ENCODE assay signal across 8 cellular contexts in genomic region chr1:166839600-166840308, GRCh38. TPM values are rescaled to one million over a fixed set of nuclear protein-coding genes. Genes with fewer than 3 reads are reported as not detected.
A peak's percentile ranks its signal among the peaks of the same experiment; 100 is the strongest.
DNase-seq lines count a peak whose midpoint lies in the region; ATAC-seq and TF ChIP-seq lines count a peak whose summit lies in the region.

No MANE protein-coding gene starts in this region.

- peaks cover 48% of the 10 kb centered on the region for H3K4me1 Mint-ChIP-seq in CD8-positive, alpha-beta T cell (ENCODE audit: low read depth)

- ATAC-seq in CD8-positive, alpha-beta T cell: peak; percentile 51
- ATAC-seq in GM19438 (IDR thresholded peaks at IDR 0.05; ENCODE audit: low read depth, unreplicated experiment) (peak; percentile 35), HG03521 (IDR thresholded peaks at IDR 0.05; ENCODE audit: unreplicated experiment) (peak; percentile 36), omental fat pad (ENCODE audit: low FRiP score) (peak; percentile 38)

- no peaks in the 10 kb centered on the region for H3K9me3 ChIP-seq in CD8-positive, alpha-beta T cell (ENCODE audit: low read length)
- no peaks in the 10 kb centered on the region for H3K9me3 ChIP-seq in thyroid gland

- CTCF ChIA-PET in CD8-positive, alpha-beta T cell (lab: Charles Lee): interaction anchor here (0.9 kb wide), 1 partner anchor 9 kb away, joined by 3 read pairs; no protein-coding TSS in a partner anchor

- H3K9me3 Mint-ChIP-seq in CD8-positive, alpha-beta T cell: no peaks in the 10 kb centered on the region

- peak overlapping the region; percentile 68 for H3K4me3 ChIP-seq in CD8-positive, alpha-beta T cell (ENCODE audit: low read depth, low read length)
- H3K4me3 ChIP-seq in thyroid gland (replicated peaks in 1 of 3): peak overlapping the region in 2 of 3 donors; percentile 34 to 75

- H3K27me3 ChIP-seq in CD8-positive, alpha-beta T cell (ENCODE audit: insufficient read depth, low read length): no peaks in the 10 kb centered on the region
- no peaks in the 10 kb centered on the region for H3K27me3 ChIP-seq in thyroid gland

- H3K27ac ChIP-seq in CD8-positive, alpha-beta T cell (ENCODE audit: low read depth, low read length): peak overlapping the region; percentile 71
- H3K27ac ChIP-seq in thyroid gland: peak overlapping the region in 2 of 3 donors; percentile 64 to 83

- peak overlapping the region; percentile 84 for H3K4me3 Mint-ChIP-seq in CD8-positive, alpha-beta T cell

- intact Hi-C loops in CD8-positive, alpha-beta T cell (cut with DNase I, micrococcal nuclease): loop anchor here (1.0 to 5.0 kb wide), 5 partner anchors 37 to 1142 kb away; partner anchors contain the start of genes TADA1 (in 2 of the 2), ALDH9A1 (in 1 of the 2), DCAF6 (in 1 of the 2) and MPC2 (in 1 of the 2)
- intact Hi-C loops in thyroid gland (cut with DNase I): loop anchor here (5.0 kb wide), 1 partner anchor 33 kb away; no protein-coding TSS in a partner anchor

- no peak for TF ChIP-seq CTCF in CD8-positive, alpha-beta T cell (IDR thresholded peaks at IDR 0.05)
- no peak for TF ChIP-seq CTCF in omental fat pad (IDR thresholded peaks at IDR 0.05)
- no peak for TF ChIP-seq CTCF in thyroid gland (IDR thresholded peaks at IDR 0.05)

- 6 to 9% methylated on average over 8 to 13 of the region's 82 CpGs for WGBS in thyroid gland, 2 donors

- no peaks in the 10 kb centered on the region for H3K27me3 Mint-ChIP-seq in CD8-positive, alpha-beta T cell (ENCODE audit: low read depth)

- H3K4me1 ChIP-seq in CD8-positive, alpha-beta T cell (ENCODE audit: insufficient read depth, low read length): peaks cover 28% of the 10 kb centered on the region
- peaks cover 23 to 34% of the 10 kb centered on the region in 2 donors for H3K4me1 ChIP-seq in thyroid gland

- peak; percentile 18 to 70 (median 55) for DNase-seq in CD8-positive, alpha-beta T cell
- peak; percentile 88 for DNase-seq in activated effector memory CD4-positive, alpha-beta T cell treated with anti-CD3 and anti-CD28 coated beads, Interleukin-2, amount 50 U/mL, for 16 hours
- DNase-seq in germinal center (ENCODE audit: low spot score) (peak; percentile 66), omental fat pad (ENCODE audit: low spot score) (no peak), thyroid gland (peak; percentile 59 to 65)

- TF ChIP-seq POLR2A in thyroid gland (IDR thresholded peaks at IDR 0.05): no peak

- POLR2A ChIA-PET in CD8-positive, alpha-beta T cell (lab: Charles Lee): interaction anchor here (0.6 to 2.1 kb wide), 9 partner anchors 8 to 1379 kb away, joined by 3 to 23 read pairs (median 4); partner anchors contain the start of genes POU2F1 and TADA1

- H3K36me3 ChIP-seq in CD8-positive, alpha-beta T cell (ENCODE audit: insufficient read depth, low read length): peaks cover 13% of the 10 kb centered on the region
- H3K36me3 ChIP-seq in thyroid gland: peaks cover 26 to 32% of the 10 kb centered on the region in 2 donors

- H3K27ac Mint-ChIP-seq in CD8-positive, alpha-beta T cell: peak overlapping the region; percentile 85

- peaks cover 45% of the 10 kb centered on the region for H3K36me3 Mint-ChIP-seq in CD8-positive, alpha-beta T cell

TF ChIP-seq in PFSK-1, 5 proteins besides CTCF, POLR2A, EP300 and RAD21:
- TF ChIP-seq SIN3A (IDR thresholded peaks at IDR 0.05; ENCODE audit: borderline replicate concordance, insufficient read depth, low read length) (0 out of 2 replicates have a peak, but pooled peaks have one; percentile 18), TAF1 (IDR thresholded peaks at IDR 0.05; ENCODE audit: borderline replicate concordance, insufficient read depth, low read length) (no peak)

RNA-seq across cellular contexts. Expression of gene POGK, which starts 0.5 kb away (rescaled TPM):
- 10 to 100 TPM; 14.9 to 16.1 TPM for total RNA-seq in CD8-positive, alpha-beta T cell
- 22.7 TPM for polyA plus RNA-seq in PFSK-1 (2012; ENCODE audit: insufficient read length, low read depth)
- 10 to 100 TPM; 22.4 to 41.3 (median 28.3) TPM for total RNA-seq in omental fat pad
- 10 to 100 TPM; 31.4 to 41.4 (median 33.7) TPM for total RNA-seq in thyroid gland

RNA-seq across cellular contexts. Expression of gene TADA1, which starts 36.3 kb away (rescaled TPM):
- total RNA-seq in CD8-positive, alpha-beta T cell: 10 to 100 TPM; 16.7 to 18.5 TPM
- 6.1 TPM for polyA plus RNA-seq in PFSK-1 (2012; ENCODE audit: insufficient read length, low read depth)
- total RNA-seq in omental fat pad (1 to 10 TPM; 5.9 to 8.7 (median 6.8) TPM), thyroid gland (10 to 100 TPM; 14.6 to 17.3 (median 16.1) TPM)
